ENCODE assay signal across 1 cellular context in genomic region chr10:35555962-35556930, GRCh38.
TF ChIP-seq lines count a peak whose summit lies in the region.

No MANE protein-coding gene starts in this region.

TF ChIP-seq in HEK293, 187 proteins besides CTCF, POLR2A, EP300 and RAD21 (continued from another document):
- TF ChIP-seq AEBP2 (tag by site-specific recombination; IDR thresholded peaks at IDR 0.05; ENCODE audit: borderline replicate concordance), result no peak
- no peak for TF ChIP-seq ZIC2 (tag by site-specific recombination; IDR thresholded peaks at IDR 0.05)
- TF ChIP-seq ZNF548 (tag by site-specific recombination; IDR thresholded peaks at IDR 0.05), result no peak
- TF ChIP-seq ZNF391 (tag by site-specific recombination; IDR thresholded peaks at IDR 0.05; ENCODE audit: borderline replicate concordance, low read depth), result no peak
- TF ChIP-seq ZNF366 (tag by site-specific recombination; conservative IDR thresholded peaks at IDR 0.05), result no peak
